ENCODE assay signal across 19 cellular contexts in genomic region chrX:140916891-140917290, GRCh38.
"Had no signal": no experiment of that assay in that cellular context is flagged by ENCODE, and none has a peak within 500 bp of the region (broad histone marks: within the 10 kb centered on the region; RNA-seq: fewer than 3 reads in every experiment).

No MANE protein-coding gene starts in this region.

- H3K27ac ChIP-seq: ascending aorta, brain microvascular endothelial cell, gastroesophageal sphincter, hepatocyte, left ventricle myocardium inferior, SK-N-MC, testis, transverse colon, VCaP had no signal

- DNase-seq: activated naive CD8-positive, alpha-beta T cell treated with anti-CD3 and anti-CD28 coated beads, Interleukin-2, amount 10 ng/mL, durations not matched to agents 7 days and 5 days; brain microvascular endothelial cell; cortex of kidney; islet precursor cell; left ventricle myocardium inferior; mesendoderm; posterior cingulate gyrus; right cardiac atrium; stimulated activated CD4-positive, alpha-beta T cell treated with anti-CD3 and anti-CD28 coated beads, Interleukin-15, amount 100 ng/mL, for 24 hours; stimulated activated CD4-positive, alpha-beta T cell treated with anti-CD3 and anti-CD28 coated beads, Interleukin-2, amount 100 ng/mL, for 24 hours; stimulated activated naive CD4-positive, alpha-beta T cell; testis; transverse colon had no signal

- H3K9me3 ChIP-seq: ascending aorta, gastroesophageal sphincter, left ventricle myocardium inferior, testis, transverse colon had no signal

- ATAC-seq: gastroesophageal sphincter, right cardiac atrium had no signal

- H3K27me3 Mint-ChIP-seq: activated naive CD8-positive, alpha-beta T cell treated with anti-CD3 and anti-CD28 coated beads, Interleukin-2, amount 10 ng/mL, durations not matched to agents 7 days and 5 days had no signal

- H3K36me3 Mint-ChIP-seq: activated naive CD8-positive, alpha-beta T cell treated with anti-CD3 and anti-CD28 coated beads, Interleukin-2, amount 10 ng/mL, durations not matched to agents 7 days and 5 days had no signal

- H3K4me1 Mint-ChIP-seq: nephron had no signal

- H3K9me3 Mint-ChIP-seq: activated naive CD8-positive, alpha-beta T cell treated with anti-CD3 and anti-CD28 coated beads, Interleukin-2, amount 10 ng/mL, durations not matched to agents 7 days and 5 days had no signal

- H3K27ac Mint-ChIP-seq: activated naive CD8-positive, alpha-beta T cell treated with anti-CD3 and anti-CD28 coated beads, Interleukin-2, amount 10 ng/mL, durations not matched to agents 7 days and 5 days had no signal

- H3K4me3 Mint-ChIP-seq: activated naive CD8-positive, alpha-beta T cell treated with anti-CD3 and anti-CD28 coated beads, Interleukin-2, amount 10 ng/mL, durations not matched to agents 7 days and 5 days; nephron had no signal
